ENCODE assay signal across 1 cellular context in the genomic region with DNA sequence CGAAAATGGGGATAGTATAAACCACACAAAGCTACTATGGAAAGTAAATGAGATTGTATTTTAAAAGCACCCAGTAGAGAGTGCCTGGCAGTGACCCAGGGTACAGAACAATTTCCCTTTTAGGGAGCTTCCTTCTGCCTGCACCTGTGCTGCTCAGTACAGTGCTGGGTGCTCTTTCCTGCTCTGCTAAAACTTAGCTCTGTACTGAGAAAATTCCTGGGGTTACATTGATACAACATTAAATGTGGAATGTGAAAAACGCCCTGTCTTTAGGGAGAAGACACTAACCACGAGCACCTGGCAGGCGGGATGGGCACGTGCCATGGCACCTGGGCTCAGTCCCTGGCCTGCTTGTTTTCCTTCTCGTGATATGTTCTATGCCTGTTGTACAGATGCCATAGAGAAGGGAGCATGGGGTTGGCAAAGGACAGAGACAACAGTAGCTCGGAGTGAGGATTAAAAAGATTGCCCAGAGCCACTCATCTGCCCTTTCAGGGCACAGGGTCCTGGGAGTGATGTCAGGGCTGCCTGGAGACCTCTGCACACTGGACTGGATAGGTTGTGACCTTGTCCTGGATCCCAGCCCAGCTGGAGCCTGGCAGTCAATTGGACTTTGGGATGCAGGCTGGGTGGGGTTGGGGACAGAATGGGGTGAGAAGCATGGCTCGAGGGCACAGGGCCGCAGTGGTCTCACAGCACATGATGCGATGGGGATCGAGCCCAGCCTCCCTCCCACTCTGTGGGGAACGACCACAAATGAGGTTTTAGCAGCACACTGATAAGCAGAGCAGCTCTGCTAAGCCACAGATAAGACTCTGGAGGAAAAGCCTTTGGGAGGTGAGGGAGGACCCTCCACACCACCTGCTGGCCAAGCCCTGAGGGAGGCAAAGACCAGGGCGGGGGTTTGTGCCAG.
TF ChIP-seq lines count a peak whose summit lies in the region.

No MANE protein-coding gene starts in this region.

TF ChIP-seq in SK-N-SH treated with all-trans-retinoic acid at 6 μM for 48 hours, 23 proteins besides CTCF, POLR2A, EP300 and RAD21 (continued from another document):
- TF ChIP-seq CREB5 (CRISPR knock-in tag; IDR thresholded peaks at IDR 0.05; ENCODE audit: low read depth) (no peak), ZFP3 (CRISPR knock-in tag; IDR thresholded peaks at IDR 0.05) (no peak), ZNF565 (CRISPR knock-in tag; conservative IDR thresholded peaks at IDR 0.05; ENCODE audit: low read depth) (no peak), ARNTL (CRISPR knock-in tag; IDR thresholded peaks at IDR 0.05; ENCODE audit: borderline replicate concordance, low read depth) (no peak), TOX (CRISPR knock-in tag; IDR thresholded peaks at IDR 0.05; ENCODE audit: borderline replicate concordance) (no peak), ZNF8 (CRISPR knock-in tag; IDR thresholded peaks at IDR 0.05) (no peak), ZC3H10 (CRISPR knock-in tag; IDR thresholded peaks at IDR 0.05) (no peak), PPARA (CRISPR knock-in tag; IDR thresholded peaks at IDR 0.05; ENCODE audit: borderline replicate concordance) (no peak), CSDC2 (CRISPR knock-in tag; IDR thresholded peaks at IDR 0.05) (no peak), ZFP30 (CRISPR knock-in tag; IDR thresholded peaks at IDR 0.05) (no peak)
- TF ChIP-seq, protein P1, sequence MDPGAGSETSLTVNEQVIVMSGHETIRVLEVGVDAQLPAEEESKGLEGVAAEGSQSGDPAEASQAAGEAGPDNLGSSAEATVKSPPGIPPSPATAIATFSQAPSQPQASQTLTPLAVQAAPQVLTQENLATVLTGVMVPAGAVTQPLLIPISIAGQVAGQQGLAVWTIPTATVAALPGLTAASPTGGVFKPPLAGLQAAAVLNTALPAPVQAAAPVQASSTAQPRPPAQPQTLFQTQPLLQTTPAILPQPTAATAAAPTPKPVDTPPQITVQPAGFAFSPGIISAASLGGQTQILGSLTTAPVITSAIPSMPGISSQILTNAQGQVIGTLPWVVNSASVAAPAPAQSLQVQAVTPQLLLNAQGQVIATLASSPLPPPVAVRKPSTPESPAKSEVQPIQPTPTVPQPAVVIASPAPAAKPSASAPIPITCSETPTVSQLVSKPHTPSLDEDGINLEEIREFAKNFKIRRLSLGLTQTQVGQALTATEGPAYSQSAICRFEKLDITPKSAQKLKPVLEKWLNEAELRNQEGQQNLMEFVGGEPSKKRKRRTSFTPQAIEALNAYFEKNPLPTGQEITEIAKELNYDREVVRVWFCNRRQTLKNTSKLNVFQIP (CRISPR knock-in tag; IDR thresholded peaks at IDR 0.05; ENCODE audit: borderline replicate concordance, low read depth), result no peak
